ENCODE assay signal across 8 cellular contexts in the genomic region with DNA sequence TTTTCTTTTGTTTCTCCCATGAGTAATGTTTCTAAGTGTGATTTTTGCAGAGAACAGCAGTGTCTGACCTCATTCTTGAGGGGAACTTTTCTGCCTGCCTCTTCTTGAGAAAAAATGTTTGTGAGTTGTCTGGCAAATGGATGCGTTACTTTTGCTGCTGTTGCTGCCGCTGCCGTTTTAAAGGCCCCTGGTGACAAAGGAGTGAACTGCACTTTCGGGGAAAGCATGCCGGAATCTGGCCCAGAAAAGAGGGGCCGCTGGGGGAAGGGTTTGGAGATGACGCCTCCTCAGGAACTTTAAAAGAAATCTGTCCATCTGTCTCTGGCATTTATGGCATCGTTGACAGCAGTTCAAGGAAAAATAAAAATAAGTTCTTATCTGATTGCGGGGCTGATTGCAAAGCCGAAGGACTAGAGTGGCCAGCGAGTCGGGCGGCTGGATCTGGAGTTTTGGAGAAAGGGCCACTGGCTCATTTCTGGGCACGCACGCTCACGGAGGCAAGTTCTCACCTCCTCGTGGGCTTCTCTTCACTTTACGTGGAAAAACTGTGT. TPM values are rescaled to one million over a fixed set of nuclear protein-coding genes. Genes with fewer than 3 reads are reported as not detected.
DNase-seq lines count a peak whose midpoint lies in the region; ATAC-seq and TF ChIP-seq lines count a peak whose summit lies in the region.

No MANE protein-coding gene starts in this region.

- ATAC-seq in activated naive CD8-positive, alpha-beta T cell treated with anti-CD3 and anti-CD28 coated beads, Interleukin-2, amount 50 U/mL, for 24 hours, result no peak
- no peak for ATAC-seq in GM19467 (IDR thresholded peaks at IDR 0.05; ENCODE audit: unreplicated experiment)

- H3K36me3 Mint-ChIP-seq in activated naive CD8-positive, alpha-beta T cell treated with anti-CD3 and anti-CD28 coated beads, Interleukin-2, amount 50 U/mL, for 24 hours (ENCODE audit: low read depth), result no peaks in the 10 kb centered on the region

- DNase-seq in ELF-1 (ENCODE audit: low read depth, low spot score) (peak; percentile 81), NB4 (ENCODE audit: low read depth) (peak; percentile 56), iPS-NIHi11 (ENCODE audit: low spot score) (peak; percentile 62), UCSD-AML1 (lab: John Stamatoyannopoulos, UW; ENCODE audit: unreplicated experiment) (no peak), G401 (ENCODE audit: low spot score) (no peak)
- peak; percentile 46 for DNase-seq in activated naive CD8-positive, alpha-beta T cell treated with anti-CD3 and anti-CD28 coated beads, Interleukin-2, amount 50 U/mL, for 24 hours
- peak; percentile 25 for DNase-seq in stimulated activated naive CD4-positive, alpha-beta T cell treated with Interleukin-2 at 50 U/mL for 16 hours (lab: John Stamatoyannopoulos, UW)

- peaks cover 82% of the 10 kb centered on the region for H3K4me1 Mint-ChIP-seq in activated naive CD8-positive, alpha-beta T cell treated with anti-CD3 and anti-CD28 coated beads, Interleukin-2, amount 50 U/mL, for 24 hours

- TF ChIP-seq POLR2A in NB4 (IDR thresholded peaks at IDR 0.05; ENCODE audit: extremely low read depth, insufficient read length), result no peak

- peak; percentile 55 for TF ChIP-seq CTCF in NB4 (IDR thresholded peaks at IDR 0.05; ENCODE audit: low read depth, low read length)

- H3K27me3 Mint-ChIP-seq in activated naive CD8-positive, alpha-beta T cell treated with anti-CD3 and anti-CD28 coated beads, Interleukin-2, amount 50 U/mL, for 24 hours, result peaks cover 13% of the 10 kb centered on the region

- H3K4me3 Mint-ChIP-seq in activated naive CD8-positive, alpha-beta T cell treated with anti-CD3 and anti-CD28 coated beads, Interleukin-2, amount 50 U/mL, for 24 hours, result no peak overlapping the region

- in situ Hi-C loops in G401 (cut with HindIII; ENCODE audit: low sequenced_read_pairs), result no loop called here

- H3K27ac Mint-ChIP-seq in activated naive CD8-positive, alpha-beta T cell treated with anti-CD3 and anti-CD28 coated beads, Interleukin-2, amount 50 U/mL, for 24 hours, result peak overlapping the region; percentile 0

- H3K4me3 ChIP-seq in NB4 (ENCODE audit: low read depth, low read length), result no peak overlapping the region

- H3K9me3 Mint-ChIP-seq in activated naive CD8-positive, alpha-beta T cell treated with anti-CD3 and anti-CD28 coated beads, Interleukin-2, amount 50 U/mL, for 24 hours, result no peaks in the 10 kb centered on the region

RNA-seq across cellular contexts. Expression of gene ZBTB16, which starts 16.5 kb away (rescaled TPM):
- total RNA-seq in G401 (2014; rRNA removed; shearing (Covaris generic)), result not detected in 2 replicates

Comparison
In these comparisons a context has a peak if more than half of its experiments do, and no peak if none do; other contexts are left out.
1. DNase-seq: peak in ELF-1 (single experiment), NB4 (single experiment), activated naive CD8-positive, alpha-beta T cell treated with anti-CD3 and anti-CD28 coated beads, Interleukin-2, amount 50 U/mL, for 24 hours (single experiment), iPS-NIHi11 (single experiment) and stimulated activated naive CD4-positive, alpha-beta T cell treated with Interleukin-2 at 50 U/mL for 16 hours (single experiment); none in UCSD-AML1 (single experiment) and G401 (single experiment).